ENCODE assay signal across 8 cellular contexts in the genomic region with DNA sequence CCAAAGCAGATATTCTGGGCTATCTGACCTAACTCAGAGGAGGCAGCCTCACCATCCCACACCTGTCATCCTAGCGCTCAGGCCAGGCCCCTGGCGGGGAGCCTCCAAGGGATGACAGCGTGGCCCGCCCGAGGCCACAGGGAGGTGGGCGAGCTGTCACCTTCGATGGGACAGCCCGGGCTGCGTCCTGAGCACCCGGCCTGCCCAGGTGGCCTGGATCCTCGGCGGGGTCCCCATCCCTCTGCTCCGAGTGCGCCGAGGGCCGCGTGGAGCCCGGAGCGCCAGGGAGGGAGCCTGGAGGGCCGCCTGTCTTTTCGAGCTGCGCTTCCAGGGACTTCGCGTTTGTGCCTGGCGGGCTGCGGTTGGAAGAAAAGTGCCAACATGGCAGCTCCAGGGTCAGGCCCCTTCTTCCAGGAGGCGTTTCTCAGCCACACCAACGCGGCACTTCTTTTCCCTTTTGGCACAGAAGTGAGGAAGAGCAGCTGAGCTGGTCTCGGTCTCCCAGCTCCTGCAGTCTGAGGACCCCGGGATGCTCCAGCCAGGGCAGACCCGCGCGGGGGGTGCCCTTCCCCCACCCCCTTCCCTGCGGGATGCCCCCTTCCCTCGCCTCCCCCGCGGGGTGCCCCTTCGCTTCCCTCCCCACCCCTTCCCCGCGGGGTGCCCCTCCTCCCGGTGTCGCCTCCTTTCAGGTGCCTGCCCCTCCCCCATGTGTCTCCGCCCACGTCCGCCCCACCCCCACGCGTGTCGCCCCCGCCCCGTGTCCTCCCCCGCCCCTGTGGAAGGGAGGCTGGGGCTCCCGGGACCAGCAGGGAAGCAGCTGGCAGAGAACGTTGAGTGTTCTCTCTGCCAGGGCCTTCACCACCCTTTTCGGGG. TPM values are rescaled to one million over a fixed set of nuclear protein-coding genes. Genes with fewer than 3 reads are reported as not detected.
DNase-seq lines count a peak whose midpoint lies in the region; ATAC-seq and TF ChIP-seq lines count a peak whose summit lies in the region.

No MANE protein-coding gene starts in this region.

- no peak for TF ChIP-seq CTCF in RWPE2 (IDR thresholded peaks at IDR 0.05; ENCODE audit: poor library complexity, severe bottlenecking)
- no peak for TF ChIP-seq CTCF in astrocyte of the spinal cord (IDR thresholded peaks at IDR 0.05; ENCODE audit: low read depth, low read length)

- ATAC-seq in GM21737 (IDR thresholded peaks at IDR 0.05; ENCODE audit: unreplicated experiment) (peak; percentile 28), RWPE2 (ENCODE audit: low read depth) (peak; percentile 2; the same call in 1 of the 3 replicates)

- H3K4me3 ChIP-seq in RWPE2 (ENCODE audit: severe bottlenecking) (peak overlapping the region; percentile 37), astrocyte of the spinal cord (ENCODE audit: low read depth, low read length) (peak overlapping the region; percentile 48), iPS-18a (ENCODE audit: low read length) (peak overlapping the region; percentile 74), skeletal muscle tissue (ENCODE audit: low read length in 3 of 3) (peak overlapping the region; percentile 65 to 77 (median 74))

- no peak overlapping the region for H3K9ac ChIP-seq in iPS-18a (ENCODE audit: low read length)
- H3K9ac ChIP-seq in skeletal muscle tissue (ENCODE audit: low read depth in 1 of 3, low read length in 3 of 3): peak overlapping the region; percentile 72 to 84 (median 80)

- H3K9me3 ChIP-seq in RWPE2 (ENCODE audit: severe bottlenecking) (no peaks in the 10 kb centered on the region), iPS-18a (ENCODE audit: control insufficient read depth, low read depth, low read length) (no peaks in the 10 kb centered on the region), skeletal muscle tissue (ENCODE audit: control insufficient read depth in 3 of 3, low read length in 3 of 3) (no peaks in the 10 kb centered on the region)

- H3K4me1 ChIP-seq in RWPE2 (ENCODE audit: insufficient read depth, poor library complexity, severe bottlenecking) (peaks cover 5% of the 10 kb centered on the region), iPS-18a (ENCODE audit: control insufficient read depth, low read depth, low read length) (peaks cover 10% of the 10 kb centered on the region), skeletal muscle tissue (ENCODE audit: control insufficient read depth in 3 of 3, insufficient read depth in 3 of 3, low read length in 3 of 3) (peaks cover 0 to 9% (median 4%) of the 10 kb centered on the region in 3 donors)

- H3K27me3 ChIP-seq in RWPE2 (ENCODE audit: insufficient read depth, poor library complexity, severe bottlenecking) (no peaks in the 10 kb centered on the region), iPS-18a (ENCODE audit: control insufficient read depth, insufficient read depth, low read length) (peaks cover 6% of the 10 kb centered on the region), skeletal muscle tissue (ENCODE audit: control insufficient read depth in 3 of 3, insufficient read depth in 3 of 3, low read length in 3 of 3) (no peaks in the 10 kb centered on the region)

- in situ Hi-C loops in astrocyte of the spinal cord (cut with HindIII; ENCODE audit: low sequenced_read_pairs): no loop called here

- H3K27ac ChIP-seq in RWPE2 (ENCODE audit: poor library complexity, severe bottlenecking): peak overlapping the region; percentile 65
- H3K27ac ChIP-seq in iPS-18a (ENCODE audit: low read length): no peak overlapping the region
- H3K27ac ChIP-seq in skeletal muscle tissue (ENCODE audit: low read depth, low read length): peak overlapping the region; percentile 79

- H3K36me3 ChIP-seq in RWPE2 (ENCODE audit: low read depth) (no peaks in the 10 kb centered on the region), iPS-18a (ENCODE audit: control insufficient read depth, low read depth, low read length) (no peaks in the 10 kb centered on the region), skeletal muscle tissue (ENCODE audit: control insufficient read depth in 3 of 3, insufficient read depth in 3 of 3, low read length in 3 of 3) (no peaks in the 10 kb centered on the region)

- DNase-seq in COR-L47 (lab: John Stamatoyannopoulos, UW): peak; percentile 36
- no peak for DNase-seq in RWPE2 (ENCODE audit: low spot score)
- DNase-seq in astrocyte of the spinal cord (ENCODE audit: low read depth, low spot score): peak; percentile 36
- no peak for DNase-seq in A172 (ENCODE audit: low spot score)
- no peak for DNase-seq in HCEC 1CT

RNA-seq across cellular contexts. Expression of a gene that starts 42.3 kb away (rescaled TPM):
- 2.1 TPM for total RNA-seq in skeletal muscle tissue
- 0.52 and 1.6 TPM in 2 replicates for total RNA-seq in A172 (2014; rRNA removed; shearing (Covaris generic))

Comparison
In these comparisons a context has a peak if more than half of its experiments do, and no peak if none do; other contexts are left out.
1. DNase-seq: peak in COR-L47 (single experiment) and astrocyte of the spinal cord (single experiment); none in RWPE2 (single experiment), A172 (single experiment) and HCEC 1CT (single experiment).
2. Peak in every context shown above with its lines, with median percentiles within 50 percentile points of each other: H3K4me3 ChIP-seq.